ENCODE assay signal across 33 cellular contexts in genomic region chrX:101740642-101741041, GRCh38.
A peak's percentile ranks its signal among the peaks of the same experiment; 100 is the strongest.
DNase-seq lines count a peak whose midpoint lies in the region; ATAC-seq and TF ChIP-seq lines count a peak whose summit lies in the region.
"Had no signal": no experiment of that assay in that cellular context is flagged by ENCODE, and none has a peak within 500 bp of the region (broad histone marks: within the 10 kb centered on the region; RNA-seq: fewer than 3 reads in every experiment).

No MANE protein-coding gene starts in this region.

- peaks cover 2% of the 10 kb centered on the region for H3K9me3 Mint-ChIP-seq in chondrocyte (ENCODE audit: low read depth)
- no peaks in the 10 kb centered on the region for H3K9me3 Mint-ChIP-seq in effector memory CD8-positive, alpha-beta T cell
- H3K9me3 Mint-ChIP-seq: CD4-positive, alpha-beta memory T cell; CD4-positive, alpha-beta T cell; CD8-positive, alpha-beta memory T cell; CD8-positive, alpha-beta T cell had no signal

- no peaks in the 10 kb centered on the region for H3K27me3 Mint-ChIP-seq in chondrocyte (ENCODE audit: low read depth)
- H3K27me3 Mint-ChIP-seq in effector memory CD8-positive, alpha-beta T cell, result peaks cover 0 to 8% of the 10 kb centered on the region in 2 donors
- H3K27me3 Mint-ChIP-seq: B cell; CD4-positive, CD25-positive, alpha-beta regulatory T cell had no signal

- no peak for TF ChIP-seq RAD21 in SK-N-SH (IDR thresholded peaks at IDR 0.05; ENCODE audit: low read length)

- no peak overlapping the region for H2AFZ ChIP-seq in SK-N-SH (ENCODE audit: low read depth)

- DNase-seq in SK-N-SH (no peak), SK-N-DZ (ENCODE audit: low spot score) (peak; percentile 0), chondrocyte (ENCODE audit: low spot score) (no peak), esophagus squamous epithelium (lab: John Stamatoyannopoulos, UW) (no peak)
- no peak for DNase-seq in effector memory CD8-positive, alpha-beta T cell
- DNase-seq: 8988T; ACHN; AML-193; BE2C; C1 segment of cervical spinal cord; Caco-2; Calu3; CD4-positive, alpha-beta memory T cell; CD4-positive, alpha-beta T cell; CD4-positive, CD25-positive, alpha-beta regulatory T cell; CD8-positive, alpha-beta memory T cell; CD8-positive, alpha-beta T cell; COR-L47; DMS 273 treated with DMSO at 0.1 percent for 48 hours; DMS153; DMS53; DMS79; DMS79 treated with DMSO at 0.1 percent for 48 hours; DND-41; EL had no signal

- no peak overlapping the region for H3K9ac ChIP-seq in SK-N-SH
- H3K9ac ChIP-seq: BLaER1; BLaER1 treated with 17β-estradiol and CSF1 and Interleukin-3, amounts not matched to agents 10 nM and 100 nM had no signal

- H4K20me1 ChIP-seq in SK-N-SH (ENCODE audit: insufficient read depth), result no peaks in the 10 kb centered on the region
- H4K20me1 ChIP-seq: BLaER1; BLaER1 treated with 17β-estradiol and CSF1 and Interleukin-3, amounts not matched to agents 10 nM and 100 nM had no signal

- H3K36me3 ChIP-seq in SK-N-SH (replicated peaks in 1 of 2; ENCODE audit: control insufficient read depth in 1 of 2, insufficient read depth in 2 of 2, low read length in 1 of 2) (no peaks in the 10 kb centered on the region), esophagus squamous epithelium (no peaks in the 10 kb centered on the region)
- H3K36me3 ChIP-seq: BE2C; BLaER1; BLaER1 treated with 17β-estradiol and CSF1 and Interleukin-3, amounts not matched to agents 10 nM and 100 nM had no signal

- intact Hi-C loops in esophagus squamous epithelium (cut with DNase I), result no loop called here

- no peak for ATAC-seq in SK-N-SH treated with all-trans-retinoic acid at 6 μM for 48 hours
- no peak for ATAC-seq in effector memory CD8-positive, alpha-beta T cell (replicated peaks)
- ATAC-seq: A549; CD8-positive, alpha-beta T cell had no signal

- no peaks in the 10 kb centered on the region for H3K9me2 ChIP-seq in SK-N-SH

- POLR2A ChIA-PET in SK-N-SH (lab: Yijun Ruan, JAX), result no interaction called here

- H3K27ac Mint-ChIP-seq in chondrocyte (ENCODE audit: unreplicated experiment), result peak overlapping the region; percentile 6
- no peak overlapping the region for H3K27ac Mint-ChIP-seq in effector memory CD8-positive, alpha-beta T cell
- H3K27ac Mint-ChIP-seq: B cell; CD14-positive monocyte; CD4-positive, alpha-beta memory T cell; CD4-positive, alpha-beta T cell; CD4-positive, CD25-positive, alpha-beta regulatory T cell; CD8-positive, alpha-beta memory T cell; CD8-positive, alpha-beta T cell had no signal

- no peaks in the 10 kb centered on the region for H3K36me3 Mint-ChIP-seq in chondrocyte (ENCODE audit: low read depth)
- no peaks in the 10 kb centered on the region for H3K36me3 Mint-ChIP-seq in effector memory CD8-positive, alpha-beta T cell (ENCODE audit: insufficient read depth)
- H3K36me3 Mint-ChIP-seq: CD14-positive monocyte; CD4-positive, alpha-beta memory T cell; CD4-positive, CD25-positive, alpha-beta regulatory T cell; CD8-positive, alpha-beta memory T cell; CD8-positive, alpha-beta T cell had no signal

- H3K4me1 ChIP-seq in SK-N-SH (ENCODE audit: control insufficient read depth in 1 of 2, insufficient read depth in 2 of 2, low read depth in 1 of 2, low read length in 1 of 2) (no peaks in the 10 kb centered on the region), esophagus squamous epithelium (no peaks in the 10 kb centered on the region)
- H3K4me1 ChIP-seq: A549; BE2C; BLaER1; BLaER1 treated with 17β-estradiol and CSF1 and Interleukin-3, amounts not matched to agents 10 nM and 100 nM; Caco-2 had no signal

- no peaks in the 10 kb centered on the region for H3K79me2 ChIP-seq in SK-N-SH (ENCODE audit: insufficient read depth)

- H3K4me3 Mint-ChIP-seq in chondrocyte (ENCODE audit: unreplicated experiment), result no peak overlapping the region
- H3K4me3 Mint-ChIP-seq in effector memory CD8-positive, alpha-beta T cell, result no peak overlapping the region
- H3K4me3 Mint-ChIP-seq: B cell; CD14-positive monocyte; CD4-positive, alpha-beta memory T cell; CD4-positive, alpha-beta T cell; CD4-positive, CD25-positive, alpha-beta regulatory T cell; CD8-positive, alpha-beta memory T cell; CD8-positive, alpha-beta T cell had no signal

- no peak overlapping the region for H3K4me2 ChIP-seq in SK-N-SH
- H3K4me2 ChIP-seq: A549; BLaER1; BLaER1 treated with 17β-estradiol and CSF1 and Interleukin-3, amounts not matched to agents 10 nM and 100 nM had no signal

- 6% methylated on average over 2 of the region's 2 CpGs for WGBS in SK-N-SH (ENCODE audit: low lambda C conversion rate)
- 22 to 71% methylated on average over 2 of the region's 2 CpGs for WGBS in esophagus squamous epithelium, 2 donors

- TF ChIP-seq EP300 in SK-N-SH (IDR thresholded peaks at IDR 0.05; ENCODE audit: borderline replicate concordance in 1 of 2, low read depth in 1 of 2, low read length in 1 of 2), result no peak

- H3K4me1 Mint-ChIP-seq in chondrocyte (ENCODE audit: low read depth), result peaks cover 25% of the 10 kb centered on the region
- no peaks in the 10 kb centered on the region for H3K4me1 Mint-ChIP-seq in effector memory CD8-positive, alpha-beta T cell (ENCODE audit: low read depth in 2 of 2)
- H3K4me1 Mint-ChIP-seq: B cell; CD14-positive monocyte; CD4-positive, alpha-beta memory T cell; CD4-positive, CD25-positive, alpha-beta regulatory T cell; CD8-positive, alpha-beta memory T cell had no signal

- TF ChIP-seq CTCF in SK-N-SH (IDR thresholded peaks at IDR 0.05) (no peak), chondrocyte (IDR thresholded peaks at IDR 0.05) (no peak), esophagus squamous epithelium (IDR thresholded peaks at IDR 0.05) (no peak)

- no peak overlapping the region for H3K4me3 ChIP-seq in SK-N-SH (ENCODE audit: low read depth in 2 of 2, low read length in 1 of 2)
- H3K4me3 ChIP-seq in esophagus squamous epithelium, result no peak overlapping the region
- H3K4me3 ChIP-seq: A549; BLaER1; BLaER1 treated with 17β-estradiol and CSF1 and Interleukin-3, amounts not matched to agents 10 nM and 100 nM had no signal

- H3F3A ChIP-seq in SK-N-SH (replicated peaks; ENCODE audit: insufficient read depth), result no peaks in the 10 kb centered on the region

- TF ChIP-seq POLR2A in esophagus squamous epithelium (IDR thresholded peaks at IDR 0.05), result no peak

- CTCF ChIA-PET in SK-N-SH (lab: Yijun Ruan, JAX), result interaction anchor here (0.6 kb wide), 1 partner anchor 27 kb away, joined by 3 read pairs; no protein-coding TSS in a partner anchor

- H3K27ac ChIP-seq in SK-N-SH (ENCODE audit: low read depth in 2 of 2, low read length in 1 of 2) (no peak overlapping the region), esophagus squamous epithelium (no peak overlapping the region)
- H3K27ac ChIP-seq: 22Rv1; A549; BLaER1; BLaER1 treated with 17β-estradiol and CSF1 and Interleukin-3, amounts not matched to agents 10 nM and 100 nM; C4-2B had no signal

- H3K9me3 ChIP-seq in SK-N-SH (no peaks in the 10 kb centered on the region), esophagus squamous epithelium (no peaks in the 10 kb centered on the region)
- H3K9me3 ChIP-seq: A549, BE2C, Caco-2 had no signal

- no peaks in the 10 kb centered on the region for H3K27me3 ChIP-seq in SK-N-SH (ENCODE audit: insufficient read depth)
- H3K27me3 ChIP-seq in esophagus squamous epithelium, result no peaks in the 10 kb centered on the region
- H3K27me3 ChIP-seq: BE2C; BLaER1; BLaER1 treated with 17β-estradiol and CSF1 and Interleukin-3, amounts not matched to agents 10 nM and 100 nM had no signal

TF ChIP-seq in SK-N-SH treated with all-trans-retinoic acid at 6 μM for 48 hours, 23 proteins besides CTCF, POLR2A, EP300 and RAD21 (continues in another document):
- no peak for TF ChIP-seq GLIS3 (CRISPR knock-in tag; IDR thresholded peaks at IDR 0.05)
- TF ChIP-seq ARNTL (CRISPR knock-in tag; IDR thresholded peaks at IDR 0.05; ENCODE audit: borderline replicate concordance, low read depth), result no peak
- no peak for TF ChIP-seq PATZ1 (CRISPR knock-in tag; IDR thresholded peaks at IDR 0.05; ENCODE audit: borderline replicate concordance)
- no peak for TF ChIP-seq ZNF565 (CRISPR knock-in tag; conservative IDR thresholded peaks at IDR 0.05; ENCODE audit: low read depth)

TF ChIP-seq in SK-N-SH, 30 proteins besides CTCF, POLR2A, EP300 and RAD21 (continues in another document):
- TF ChIP-seq FOXM1 (IDR thresholded peaks at IDR 0.05; ENCODE audit: low read depth) (no peak), EZH2phosphoT487 (IDR thresholded peaks at IDR 0.05; ENCODE audit: borderline replicate concordance, low read depth) (no peak), YY1 (IDR thresholded peaks at IDR 0.05; ENCODE audit: low read depth) (no peak), USF1 (IDR thresholded peaks at IDR 0.05; ENCODE audit: borderline replicate concordance, low read depth) (no peak), RXRA (IDR thresholded peaks at IDR 0.05; ENCODE audit: borderline replicate concordance, low read depth) (no peak), TCF12 (IDR thresholded peaks at IDR 0.05) (no peak), IRF3 (IDR thresholded peaks at IDR 0.05; ENCODE audit: low read depth, low read length) (no peak), GATA2 (CRISPR knock-in tag; IDR thresholded peaks at IDR 0.05) (no peak), GABPA (IDR thresholded peaks at IDR 0.05; ENCODE audit: low read depth) (no peak), RCOR1 (IDR thresholded peaks at IDR 0.05; ENCODE audit: low read length) (no peak)
